In the genomic region with DNA sequence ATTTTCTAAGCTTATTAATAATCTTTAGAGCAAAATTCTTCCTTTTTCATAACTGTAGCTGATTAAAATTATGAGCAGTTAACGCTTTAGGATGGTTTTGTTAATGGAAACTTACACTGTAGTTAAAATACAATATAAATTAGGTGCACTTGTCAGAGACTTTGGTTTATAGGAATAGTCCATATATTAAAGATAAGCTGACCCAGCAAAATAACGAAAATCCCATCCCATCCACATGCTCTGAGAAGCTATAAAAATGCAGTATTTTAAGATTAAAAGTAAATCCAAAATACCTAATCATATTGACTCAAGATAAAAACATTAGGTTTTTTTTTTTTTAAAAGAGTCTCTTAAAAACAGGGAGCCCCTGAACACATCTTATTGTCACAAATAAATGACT, we compare ENCODE assay signal across 2 cellular contexts.
A peak's percentile ranks its signal among the peaks of the same experiment; 100 is the strongest.
TF ChIP-seq lines count a peak whose summit lies in the region.

No MANE protein-coding gene starts in this region.

TF ChIP-seq in HepG2, 621 proteins besides CTCF, POLR2A, EP300 and RAD21:
- TF ChIP-seq ZNF333 (CRISPR knock-in tag; IDR thresholded peaks at IDR 0.05; ENCODE audit: borderline replicate concordance) (no peak), MAFF (IDR thresholded peaks at IDR 0.05; ENCODE audit: low read depth, low read length) (peak; percentile 89), MAFK (conservative IDR thresholded peaks at IDR 0.05 in 1 of 2, IDR thresholded peaks at IDR 0.05 in 1 of 2; ENCODE audit: low read length in 2 of 2) (peak; percentile 90 to 93)

TF ChIP-seq in K562, 482 proteins besides CTCF, POLR2A, EP300 and RAD21:
- no peak for TF ChIP-seq ZHX1 (conservative IDR thresholded peaks at IDR 0.05; ENCODE audit: low read length)
- TF ChIP-seq MAFG (tag; conservative IDR thresholded peaks at IDR 0.05) = peak; percentile 45
- TF ChIP-seq MAFF (IDR thresholded peaks at IDR 0.05; ENCODE audit: low read length) = peak; percentile 71
- peak; percentile 67 for TF ChIP-seq C11orf30 (IDR thresholded peaks at IDR 0.05; ENCODE audit: low read depth)
- peak; percentile 56; the same call in 1 of the 2 replicates for TF ChIP-seq MAFK (IDR thresholded peaks at IDR 0.05; ENCODE audit: low read length)
- TF ChIP-seq ZNF316 (IDR thresholded peaks at IDR 0.05) = peak; percentile 77
- no peak for TF ChIP-seq ZNF77 (CRISPR knock-in tag; IDR thresholded peaks at IDR 0.05)
- TF ChIP-seq ZNF398 (CRISPR knock-in tag; IDR thresholded peaks at IDR 0.05) = no peak
- no peak for TF ChIP-seq STAT5B (CRISPR knock-in tag; IDR thresholded peaks at IDR 0.05)
